ENCODE assay signal across 8 cellular contexts in the genomic region with DNA sequence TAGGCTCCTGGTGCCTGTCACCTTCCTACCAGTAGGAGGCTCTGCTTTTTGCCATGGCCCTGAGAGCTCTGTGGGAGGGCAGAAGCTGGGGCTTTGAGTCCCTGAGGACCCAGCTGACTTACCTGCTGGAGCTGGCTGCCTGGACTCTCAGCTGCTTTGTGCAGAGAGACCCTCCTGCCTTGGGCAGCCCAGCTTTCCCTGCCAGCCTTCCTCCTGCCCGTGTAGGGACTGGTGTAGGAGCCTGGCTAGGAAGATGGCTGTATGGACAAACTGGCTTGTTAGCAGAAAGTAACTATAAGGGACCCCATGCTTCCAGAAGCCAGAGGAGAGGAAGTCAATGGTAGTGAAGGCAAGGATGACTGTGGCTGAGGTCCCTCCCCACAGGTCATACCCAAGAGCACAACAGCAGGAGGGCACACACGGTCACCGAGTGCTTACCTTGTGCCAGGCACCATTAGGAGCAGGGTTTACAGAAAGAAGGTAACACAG. TPM values are rescaled to one million over a fixed set of nuclear protein-coding genes. Genes with fewer than 3 reads are reported as not detected.
DNase-seq lines count a peak whose midpoint lies in the region; ATAC-seq and TF ChIP-seq lines count a peak whose summit lies in the region.

No MANE protein-coding gene starts in this region.

- H3K4me3 ChIP-seq in tibial artery: no peak overlapping the region

- no peak overlapping the region for H3K4me3 Mint-ChIP-seq in Calu3 (ENCODE audit: low read depth, unreplicated experiment)
- H3K4me3 Mint-ChIP-seq in activated naive CD8-positive, alpha-beta T cell treated with anti-CD3 and anti-CD28 coated beads for 36 hours: no peak overlapping the region

- peaks cover 0 to 2% of the 10 kb centered on the region in 2 donors for H3K27me3 ChIP-seq in tibial artery

- DNase-seq in Calu3 (peak; percentile 32), NCI-H1694 treated with DMSO at 0.1 percent for 48 hours (lab: John Stamatoyannopoulos, UW) (peak; percentile 76), iPS-NIHi7 (ENCODE audit: extremely low spot score) (peak; percentile 84), tibial artery (no peak), NCI-H128 (lab: John Stamatoyannopoulos, UW; ENCODE audit: unreplicated experiment) (no peak)
- no peak for DNase-seq in activated naive CD8-positive, alpha-beta T cell treated with anti-CD3 and anti-CD28 coated beads for 36 hours

- H3K9me3 ChIP-seq in tibial artery: no peaks in the 10 kb centered on the region

- peaks cover 7% of the 10 kb centered on the region for H3K4me1 Mint-ChIP-seq in Calu3 (ENCODE audit: low read depth, unreplicated experiment)
- H3K4me1 Mint-ChIP-seq in activated naive CD8-positive, alpha-beta T cell treated with anti-CD3 and anti-CD28 coated beads for 36 hours: peaks cover 16% of the 10 kb centered on the region

- H3K27ac ChIP-seq in tibial artery: no peak overlapping the region

- TF ChIP-seq CTCF in Calu3 (IDR thresholded peaks at IDR 0.05; ENCODE audit: unreplicated experiment): peak; percentile 37
- TF ChIP-seq CTCF in tibial artery (IDR thresholded peaks at IDR 0.05): peak; percentile 19 to 25

- ATAC-seq in GM19468 (IDR thresholded peaks at IDR 0.05; ENCODE audit: extremely low read depth, unreplicated experiment): peak; percentile 47
- ATAC-seq in GM21717 (IDR thresholded peaks at IDR 0.05; ENCODE audit: unreplicated experiment): no peak

- H3K36me3 Mint-ChIP-seq in Calu3 (ENCODE audit: insufficient read depth, unreplicated experiment): peaks cover 82% of the 10 kb centered on the region
- H3K36me3 Mint-ChIP-seq in activated naive CD8-positive, alpha-beta T cell treated with anti-CD3 and anti-CD28 coated beads for 36 hours: peaks cover 8% of the 10 kb centered on the region

- no peaks in the 10 kb centered on the region for H3K9me3 Mint-ChIP-seq in Calu3 (ENCODE audit: low read depth, unreplicated experiment)
- no peaks in the 10 kb centered on the region for H3K9me3 Mint-ChIP-seq in activated naive CD8-positive, alpha-beta T cell treated with anti-CD3 and anti-CD28 coated beads for 36 hours

- peak overlapping the region; percentile 66 for H3K27ac Mint-ChIP-seq in Calu3 (ENCODE audit: unreplicated experiment)
- peak overlapping the region; percentile 69 for H3K27ac Mint-ChIP-seq in activated naive CD8-positive, alpha-beta T cell treated with anti-CD3 and anti-CD28 coated beads for 36 hours

- intact Hi-C loops in Calu3 (cut with micrococcal nuclease; ENCODE audit: unreplicated experiment): no loop called here
- intact Hi-C loops in tibial artery (cut with DNase I; ENCODE audit: low total_unique reads): no loop called here

- peaks cover 17% of the 10 kb centered on the region for H3K27me3 Mint-ChIP-seq in Calu3 (ENCODE audit: unreplicated experiment)
- H3K27me3 Mint-ChIP-seq in activated naive CD8-positive, alpha-beta T cell treated with anti-CD3 and anti-CD28 coated beads for 36 hours: no peaks in the 10 kb centered on the region

- no TSS peak for BruUV-seq in Calu3 (replicated peaks; lab: Mats Ljungman, UMichigan)

- H3K4me1 ChIP-seq in tibial artery: peaks cover 0 to 31% (median 22%) of the 10 kb centered on the region in 4 donors

- H3K36me3 ChIP-seq in tibial artery: peaks cover 38 to 49% (median 47%) of the 10 kb centered on the region in 3 donors

- CTCF ChIA-PET in Calu3 (lab: Charles Lee): interaction anchor here (0.9 to 2.0 kb wide), 2 partner anchors 16 to 293 kb away, joined by 4 to 6 read pairs; no protein-coding TSS in a partner anchor

RNA-seq across cellular contexts. Expression of gene CELSR2, which starts 9.7 kb away (rescaled TPM):
- total RNA-seq in Calu3 (2022): 5.1 and 5.3 TPM in 2 replicates
- 1 to 10 TPM; 2.6 TPM for total RNA-seq in activated naive CD8-positive, alpha-beta T cell treated with anti-CD3 and anti-CD28 coated beads for 36 hours

RNA-seq across cellular contexts. Expression of gene SARS1, which starts 25.9 kb away (rescaled TPM):
- total RNA-seq in Calu3 (2022): 119 and 129 TPM in 2 replicates
- 100 to 1,000 TPM; 217 to 226 TPM for total RNA-seq in activated naive CD8-positive, alpha-beta T cell treated with anti-CD3 and anti-CD28 coated beads for 36 hours

RNA-seq across cellular contexts. Expression of gene PSRC1, which starts 43.3 kb away (rescaled TPM):
- total RNA-seq in Calu3 (2022): 17.1 and 21.3 TPM in 2 replicates
- 10 to 100 TPM; 10.7 to 12.2 TPM for total RNA-seq in activated naive CD8-positive, alpha-beta T cell treated with anti-CD3 and anti-CD28 coated beads for 36 hours

Comparison
In these comparisons a context has a peak if more than half of its experiments do, and no peak if none do; other contexts are left out.
1. DNase-seq: peak in Calu3 (single experiment), NCI-H1694 treated with DMSO at 0.1 percent for 48 hours (single experiment) and iPS-NIHi7 (single experiment); none in activated naive CD8-positive, alpha-beta T cell treated with anti-CD3 and anti-CD28 coated beads for 36 hours (single experiment), tibial artery (0 of 2) and NCI-H128 (single experiment).